In genomic region chr4:73099143-73099542, GRCh38 we compare ENCODE assay signal across 2 cellular contexts.
TF ChIP-seq lines count a peak whose summit lies in the region.

No MANE protein-coding gene starts in this region.

TF ChIP-seq in SK-N-SH treated with all-trans-retinoic acid at 6 μM for 48 hours, 23 proteins besides CTCF, POLR2A, EP300 and RAD21:
- no peak for TF ChIP-seq POU6F1 (CRISPR knock-in tag; IDR thresholded peaks at IDR 0.05; ENCODE audit: borderline replicate concordance, low read depth)
- TF ChIP-seq TCF4 (CRISPR knock-in tag; IDR thresholded peaks at IDR 0.05; ENCODE audit: borderline replicate concordance), result no peak

TF ChIP-seq in SK-N-SH, 30 proteins besides CTCF, POLR2A, EP300 and RAD21 (continued from another document):
- TF ChIP-seq, protein P1, sequence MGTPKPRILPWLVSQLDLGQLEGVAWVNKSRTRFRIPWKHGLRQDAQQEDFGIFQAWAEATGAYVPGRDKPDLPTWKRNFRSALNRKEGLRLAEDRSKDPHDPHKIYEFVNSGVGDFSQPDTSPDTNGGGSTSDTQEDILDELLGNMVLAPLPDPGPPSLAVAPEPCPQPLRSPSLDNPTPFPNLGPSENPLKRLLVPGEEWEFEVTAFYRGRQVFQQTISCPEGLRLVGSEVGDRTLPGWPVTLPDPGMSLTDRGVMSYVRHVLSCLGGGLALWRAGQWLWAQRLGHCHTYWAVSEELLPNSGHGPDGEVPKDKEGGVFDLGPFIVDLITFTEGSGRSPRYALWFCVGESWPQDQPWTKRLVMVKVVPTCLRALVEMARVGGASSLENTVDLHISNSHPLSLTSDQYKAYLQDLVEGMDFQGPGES (IDR thresholded peaks at IDR 0.05; ENCODE audit: low read depth, low read length), result no peak
- TF ChIP-seq NRF1 (IDR thresholded peaks at IDR 0.05; ENCODE audit: low read depth, low read length) (no peak), TEAD4 (IDR thresholded peaks at IDR 0.05; ENCODE audit: borderline replicate concordance, insufficient read depth) (no peak), RFX5 (IDR thresholded peaks at IDR 0.05; ENCODE audit: low read length) (no peak), JUND (IDR thresholded peaks at IDR 0.05) (no peak), EZH2phosphoT487 (IDR thresholded peaks at IDR 0.05; ENCODE audit: borderline replicate concordance, low read depth) (no peak), POLR2AphosphoS5 (IDR thresholded peaks at IDR 0.05; ENCODE audit: low read depth, low read length) (no peak), RCOR1 (IDR thresholded peaks at IDR 0.05; ENCODE audit: low read length) (no peak), FOXM1 (IDR thresholded peaks at IDR 0.05; ENCODE audit: low read depth) (no peak), YY1 (IDR thresholded peaks at IDR 0.05; ENCODE audit: low read depth) (no peak)
- TF ChIP-seq, protein P2, sequence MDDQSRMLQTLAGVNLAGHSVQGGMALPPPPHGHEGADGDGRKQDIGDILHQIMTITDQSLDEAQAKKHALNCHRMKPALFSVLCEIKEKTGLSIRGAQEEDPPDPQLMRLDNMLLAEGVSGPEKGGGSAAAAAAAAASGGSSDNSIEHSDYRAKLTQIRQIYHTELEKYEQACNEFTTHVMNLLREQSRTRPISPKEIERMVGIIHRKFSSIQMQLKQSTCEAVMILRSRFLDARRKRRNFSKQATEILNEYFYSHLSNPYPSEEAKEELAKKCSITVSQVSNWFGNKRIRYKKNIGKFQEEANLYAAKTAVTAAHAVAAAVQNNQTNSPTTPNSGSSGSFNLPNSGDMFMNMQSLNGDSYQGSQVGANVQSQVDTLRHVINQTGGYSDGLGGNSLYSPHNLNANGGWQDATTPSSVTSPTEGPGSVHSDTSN (IDR thresholded peaks at IDR 0.05), result no peak
- TF ChIP-seq, protein P3, sequence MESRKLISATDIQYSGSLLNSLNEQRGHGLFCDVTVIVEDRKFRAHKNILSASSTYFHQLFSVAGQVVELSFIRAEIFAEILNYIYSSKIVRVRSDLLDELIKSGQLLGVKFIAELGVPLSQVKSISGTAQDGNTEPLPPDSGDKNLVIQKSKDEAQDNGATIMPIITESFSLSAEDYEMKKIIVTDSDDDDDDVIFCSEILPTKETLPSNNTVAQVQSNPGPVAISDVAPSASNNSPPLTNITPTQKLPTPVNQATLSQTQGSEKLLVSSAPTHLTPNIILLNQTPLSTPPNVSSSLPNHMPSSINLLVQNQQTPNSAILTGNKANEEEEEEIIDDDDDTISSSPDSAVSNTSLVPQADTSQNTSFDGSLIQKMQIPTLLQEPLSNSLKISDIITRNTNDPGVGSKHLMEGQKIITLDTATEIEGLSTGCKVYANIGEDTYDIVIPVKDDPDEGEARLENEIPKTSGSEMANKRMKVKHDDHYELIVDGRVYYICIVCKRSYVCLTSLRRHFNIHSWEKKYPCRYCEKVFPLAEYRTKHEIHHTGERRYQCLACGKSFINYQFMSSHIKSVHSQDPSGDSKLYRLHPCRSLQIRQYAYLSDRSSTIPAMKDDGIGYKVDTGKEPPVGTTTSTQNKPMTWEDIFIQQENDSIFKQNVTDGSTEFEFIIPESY (IDR thresholded peaks at IDR 0.05; ENCODE audit: borderline replicate concordance, low read depth), result no peak
